In genomic region chr18:65968605-65969004, GRCh38 we compare ENCODE assay signal across 15 cellular contexts.
DNase-seq lines count a peak whose midpoint lies in the region; ATAC-seq, FAIRE-seq and TF ChIP-seq lines count a peak whose summit lies in the region.
"Had no signal": no experiment of that assay in that cellular context is flagged by ENCODE, and none has a peak within 500 bp of the region (broad histone marks: within the 10 kb centered on the region; RNA-seq: fewer than 3 reads in every experiment).

No MANE protein-coding gene starts in this region.

- H3K9me3 ChIP-seq in heart right ventricle (no peaks in the 10 kb centered on the region), right atrium auricular region (no peaks in the 10 kb centered on the region), H1 (ENCODE audit: insufficient read depth in 2 of 2, low read depth in 1 of 2, low read length in 1 of 2) (no peaks in the 10 kb centered on the region), upper lobe of right lung (no peaks in the 10 kb centered on the region), MM.1S (replicated peaks; ENCODE audit: insufficient read depth, low read length) (no peaks in the 10 kb centered on the region)
- H3K9me3 ChIP-seq: thyroid gland had no signal

- H3K14ac ChIP-seq in H1 (ENCODE audit: insufficient read length), result no peak overlapping the region

- H2BK120ac ChIP-seq in H1 (replicated peaks; ENCODE audit: low read depth, low read length), result no peak overlapping the region

- no peaks in the 10 kb centered on the region for H3K79me1 ChIP-seq in H1 (ENCODE audit: low read depth, low read length)

- H2BK12ac ChIP-seq in H1 (ENCODE audit: low read depth, low read length), result no peak overlapping the region

- no peak overlapping the region for H3K4me3 ChIP-seq in heart right ventricle
- no peak overlapping the region for H3K4me3 ChIP-seq in right atrium auricular region
- H3K4me3 ChIP-seq in H1 (ENCODE audit: extremely low read depth in 1 of 4, insufficient read depth in 2 of 4, low read depth in 3 of 4, low read length in 4 of 4), result no peak overlapping the region
- H3K4me3 ChIP-seq in upper lobe of right lung, result no peak overlapping the region
- H3K4me3 ChIP-seq in MM.1S (ENCODE audit: low read length), result no peak overlapping the region
- H3K4me3 ChIP-seq: cardiac muscle cell, thyroid gland had no signal

- no peak overlapping the region for H3K27ac ChIP-seq in heart right ventricle
- no peak overlapping the region for H3K27ac ChIP-seq in right atrium auricular region
- H3K27ac ChIP-seq in H1 (ENCODE audit: low read depth, low read length), result no peak overlapping the region
- H3K27ac ChIP-seq in upper lobe of right lung, result no peak overlapping the region
- no peak overlapping the region for H3K27ac ChIP-seq in MM.1S (ENCODE audit: low read length)
- H3K27ac ChIP-seq: cardiac muscle cell, thyroid gland had no signal

- H2BK20ac ChIP-seq in H1 (ENCODE audit: low read length), result no peak overlapping the region

- H3K9ac ChIP-seq in H1 (replicated peaks in 1 of 4; ENCODE audit: extremely low read depth in 1 of 4, low read depth in 3 of 4, low read length in 3 of 4) (no peak overlapping the region), MM.1S (ENCODE audit: low read length) (no peak overlapping the region)

- H3F3A ChIP-seq in MM.1S (ENCODE audit: insufficient read depth, low read length), result no peaks in the 10 kb centered on the region

- TF ChIP-seq POLR2A in H1 (IDR thresholded peaks at IDR 0.05; ENCODE audit: control extremely low read depth in 1 of 2, low read depth in 2 of 2, low read length in 2 of 2), result no peak
- no peak for TF ChIP-seq POLR2A in GM12891 (IDR thresholded peaks at IDR 0.05; ENCODE audit: low read depth, low read length)

- intact Hi-C loops in heart right ventricle (cut with DNase I) (loop anchor here in 1 of 10 donors (10.0 kb wide), 1 partner anchor 316 kb away; no protein-coding TSS in a partner anchor), upper lobe of right lung (cut with DNase I) (no loop called here)

- H2AFZ ChIP-seq in H1 (ENCODE audit: low read length) (no peak overlapping the region), MM.1S (ENCODE audit: low read length) (no peak overlapping the region)

- TF ChIP-seq CTCF in heart right ventricle (IDR thresholded peaks at IDR 0.05), result peak in 6 of 9 donors; percentile 17 to 41 (median 28)
- no peak for TF ChIP-seq CTCF in right atrium auricular region (IDR thresholded peaks at IDR 0.05)
- peak in 2 of 3 experiments; percentile 48 to 65; a peak in 3 of 4 replicates for TF ChIP-seq CTCF in H1 (IDR thresholded peaks at IDR 0.05; ENCODE audit: control extremely low read depth in 1 of 3, insufficient read depth in 1 of 3, low read depth in 1 of 3, low read length in 3 of 3)
- TF ChIP-seq CTCF in upper lobe of right lung (IDR thresholded peaks at IDR 0.05), result peak; percentile 24
- TF ChIP-seq CTCF in MM.1S (IDR thresholded peaks at IDR 0.05; ENCODE audit: low read length), result no peak; the same call in 1 of the 2 replicates

- no peak overlapping the region for H4K8ac ChIP-seq in H1 (ENCODE audit: extremely low read depth, insufficient read depth, low read length)

- TF ChIP-seq EP300 in H1 (IDR thresholded peaks at IDR 0.05; ENCODE audit: borderline replicate concordance in 1 of 2, low read depth in 2 of 2, low read length in 2 of 2), result no peak

- H3K18ac ChIP-seq in H1 (ENCODE audit: extremely low read depth, low read length), result no peak overlapping the region

- peak; percentile 45 to 52 for TF ChIP-seq RAD21 in H1 (IDR thresholded peaks at IDR 0.05 in 1 of 2, conservative IDR thresholded peaks at IDR 0.05 in 1 of 2; ENCODE audit: low read depth in 2 of 2, low read length in 2 of 2)

- DNase-seq in heart right ventricle (no peak), right atrium auricular region (ENCODE audit: low spot score) (no peak), OCI-M1 (lab: John Stamatoyannopoulos, UW) (peak; percentile 27), H1 (ENCODE audit: low read depth in 1 of 2, low spot score in 2 of 2) (no peak), upper lobe of right lung (no peak), MM.1S (no peak), GM12891 (ENCODE audit: insufficient read length, low spot score) (no peak)
- DNase-seq: activated gamma-delta T cell, DND-41, naive B cell, NCI-H1048, SHP77, thyroid gland had no signal

- no peak overlapping the region for H2BK15ac ChIP-seq in H1 (ENCODE audit: low read length)

- H4K91ac ChIP-seq in H1 (replicated peaks; ENCODE audit: insufficient read length, low read length), result no peak overlapping the region

- H3K9me2 ChIP-seq in MM.1S (replicated peaks; ENCODE audit: insufficient read depth, low read length), result no peaks in the 10 kb centered on the region

- H4K5ac ChIP-seq in H1 (ENCODE audit: insufficient read length, low read depth, low read length), result no peak overlapping the region

- WGBS in heart right ventricle, 2 donors, result 57 to 65% methylated on average over 6 of the region's 6 CpGs
- 54% methylated on average over 6 of the region's 6 CpGs; no CpG with 5 or more reads in 1 of the 2 experiments for WGBS in H1 (ENCODE audit: extremely low coverage in 1 of 2, insufficient coverage in 1 of 2, insufficient read length in 1 of 2, insufficient replicate concordance in 2 of 2, low coverage in 1 of 2, low lambda C conversion rate in 2 of 2, missing lambda C conversion rate in 1 of 2), 2 experiments

- no peak overlapping the region for H3K23ac ChIP-seq in H1 (ENCODE audit: insufficient read length)

- ATAC-seq in heart right ventricle, result no peak
- ATAC-seq in upper lobe of right lung, result no peak
- ATAC-seq in HG02798 (IDR thresholded peaks at IDR 0.05; ENCODE audit: poor library complexity, unreplicated experiment), result no peak

- no peak overlapping the region for H2AK5ac ChIP-seq in H1 (ENCODE audit: low read depth, low read length)

- H3K4me1 ChIP-seq in heart right ventricle, result no peaks in the 10 kb centered on the region
- H3K4me1 ChIP-seq in right atrium auricular region, result no peaks in the 10 kb centered on the region
- no peaks in the 10 kb centered on the region for H3K4me1 ChIP-seq in H1 (replicated peaks in 1 of 4; ENCODE audit: control insufficient read depth in 3 of 4, insufficient read depth in 4 of 4, low read length in 3 of 4)
- no peaks in the 10 kb centered on the region for H3K4me1 ChIP-seq in upper lobe of right lung
- H3K4me1 ChIP-seq in MM.1S (ENCODE audit: low read length), result no peaks in the 10 kb centered on the region
- H3K4me1 ChIP-seq: thyroid gland had no signal

- no peak overlapping the region for H2BK5ac ChIP-seq in H1 (ENCODE audit: low read depth, low read length)

- CTCF ChIA-PET in H1 (lab: Charles Lee; ENCODE audit: partially characterized antibody), result interaction anchor here (0.6 to 1.9 kb wide), 13 partner anchors 8 to 564 kb away, joined by 3 to 8 read pairs (median 4); no protein-coding TSS in a partner anchor

- H3K56ac ChIP-seq in H1 (replicated peaks; ENCODE audit: insufficient read length, low read depth, low read length), result no peak overlapping the region

- H3K79me2 ChIP-seq in H1 (ENCODE audit: control insufficient read depth in 1 of 2, insufficient read depth in 2 of 2, low read length in 2 of 2), result no peaks in the 10 kb centered on the region
- H3K79me2 ChIP-seq in MM.1S (ENCODE audit: low read length), result no peaks in the 10 kb centered on the region

- no peaks in the 10 kb centered on the region for H3K23me2 ChIP-seq in H1 (ENCODE audit: low read depth, low read length)

- H4K20me1 ChIP-seq in H1 (replicated peaks in 1 of 2; ENCODE audit: control insufficient read depth in 1 of 2, insufficient read depth in 2 of 2, low read length in 2 of 2) (no peaks in the 10 kb centered on the region), MM.1S (ENCODE audit: insufficient read depth, low read length) (no peaks in the 10 kb centered on the region)

- FAIRE-seq in H1 (lab: Jason Lieb, UNC) (no peak), GM12891 (lab: Jason Lieb, UNC) (no peak)

- H3K36me3 ChIP-seq in heart right ventricle, result no peaks in the 10 kb centered on the region
- H3K36me3 ChIP-seq in right atrium auricular region, result no peaks in the 10 kb centered on the region
- no peaks in the 10 kb centered on the region for H3K36me3 ChIP-seq in H1 (ENCODE audit: control insufficient read depth in 2 of 4, insufficient read depth in 4 of 4, low read length in 3 of 4)
- no peaks in the 10 kb centered on the region for H3K36me3 ChIP-seq in upper lobe of right lung
- H3K36me3 ChIP-seq in MM.1S (replicated peaks; ENCODE audit: insufficient read depth, low read length), result no peaks in the 10 kb centered on the region
- H3K36me3 ChIP-seq: cardiac muscle cell, thyroid gland had no signal

- H3K27me3 ChIP-seq in heart right ventricle (no peaks in the 10 kb centered on the region), right atrium auricular region (no peaks in the 10 kb centered on the region), H1 (replicated peaks in 1 of 4; ENCODE audit: control insufficient read depth in 3 of 4, extremely low read depth in 1 of 4, insufficient read depth in 3 of 4, low read length in 3 of 4) (no peaks in the 10 kb centered on the region), upper lobe of right lung (no peaks in the 10 kb centered on the region), MM.1S (replicated peaks; ENCODE audit: insufficient read depth, low read length) (no peaks in the 10 kb centered on the region)
- H3K27me3 ChIP-seq: cardiac muscle cell, thyroid gland had no signal

- no peak overlapping the region for H3K4me2 ChIP-seq in H1 (ENCODE audit: insufficient read depth in 1 of 2, low read depth in 2 of 2, low read length in 2 of 2)
- no peak overlapping the region for H3K4me2 ChIP-seq in MM.1S (ENCODE audit: low read depth, low read length)

- POLR2A ChIA-PET in H1 (lab: Charles Lee; ENCODE audit: partially characterized antibody), result no interaction called here

- no peak overlapping the region for H3K4ac ChIP-seq in H1 (replicated peaks; ENCODE audit: insufficient read length, low read depth, low read length)

TF ChIP-seq in H1, 55 proteins besides CTCF, POLR2A, EP300 and RAD21 (continues in another document):
- no peak for TF ChIP-seq USF2 (IDR thresholded peaks at IDR 0.05; ENCODE audit: low read length)

TF ChIP-seq in GM12891, 5 proteins besides CTCF, POLR2A, EP300 and RAD21:
- no peak for TF ChIP-seq POLR2AphosphoS5 (IDR thresholded peaks at IDR 0.05; ENCODE audit: low read depth, low read length)
- TF ChIP-seq TAF1 (IDR thresholded peaks at IDR 0.05; ENCODE audit: low read depth, low read length), result no peak
- TF ChIP-seq SPI1 (IDR thresholded peaks at IDR 0.05; ENCODE audit: low read depth, low read length), result no peak
- no peak for TF ChIP-seq POU2F2 (IDR thresholded peaks at IDR 0.05; ENCODE audit: low read depth, low read length)
- TF ChIP-seq PAX5 (IDR thresholded peaks at IDR 0.05; ENCODE audit: insufficient read depth, low read length, severe bottlenecking), result no peak

Comparison
In these comparisons a context has a peak if more than half of its experiments do, and no peak if none do; other contexts are left out.
1. CTCF ChIP-seq: peak in heart right ventricle (6 of 9), H1 (2 of 3) and upper lobe of right lung (single experiment); none in right atrium auricular region (0 of 2) and MM.1S (single experiment).